In genomic region chr2:106805716-106806115, GRCh38 we compare ENCODE assay signal across 33 cellular contexts.
"Had no signal": no experiment of that assay in that cellular context is flagged by ENCODE, and none has a peak within 500 bp of the region (broad histone marks: within the 10 kb centered on the region; RNA-seq: fewer than 3 reads in every experiment).

No MANE protein-coding gene starts in this region.

- H3K4me1 Mint-ChIP-seq: activated B cell treated with CpG ODN at 0.5 μM for 24 hours; activated CD4-positive, alpha-beta T cell treated with anti-CD3 and anti-CD28 coated beads, Interleukin-2, amount 10 ng/mL, durations not matched to agents 7 days and 5 days; activated naive CD8-positive, alpha-beta T cell treated with anti-CD3 and anti-CD28 coated beads for 36 hours; activated T-helper 17 cell treated with anti-CD3 and anti-CD28 coated beads, Interleukin-2, amount 50 U/mL, for 72 hours had no signal

- H3K4me3 ChIP-seq: adrenal gland, body of pancreas, breast epithelium had no signal

- H3K9me3 Mint-ChIP-seq: activated B cell treated with CpG ODN at 0.5 μM for 24 hours; activated CD4-positive, alpha-beta memory T cell treated with anti-CD3 and anti-CD28 coated beads for 36 hours; activated CD4-positive, alpha-beta T cell treated with anti-CD3 and anti-CD28 coated beads, Interleukin-2, amount 10 ng/mL, durations not matched to agents 7 days and 5 days; activated CD8-positive, alpha-beta T cell treated with anti-CD3 and anti-CD28 coated beads for 36 hours; activated naive CD4-positive, alpha-beta T cell treated with anti-CD3 and anti-CD28 coated beads for 36 hours; activated naive CD8-positive, alpha-beta T cell treated with anti-CD3 and anti-CD28 coated beads for 36 hours; activated T-cell treated with anti-CD3 and anti-CD28 coated beads, Interleukin-2, amount 50 U/mL, for 4 hours; activated T-helper 1 cell treated with anti-CD3 and anti-CD28 coated beads, Interleukin-12 subunit alpha, Interleukin-12 subunit beta, Interleukin-2, Interleukin-4 antibody, amounts not matched to agents 30 ng/mL and 10 ng/mL and 1 ng/mL, durations not matched to agents 14 hours and 24 hours and 36 hours; T-helper 1 cell treated with Interleukin-12 subunit alpha and Interleukin-12 subunit beta and Interleukin-4 antibody, amounts not matched to agents 30 μg/mL and 1 μg/mL, for 36 hours; T-helper 2 cell treated with Interferon-gamma antibody and Interleukin-4, amounts not matched to agents 5 μg/mL and 100 μg/mL, for 36 hours had no signal

- H3K27me3 ChIP-seq: adrenal gland, body of pancreas, brain microvascular endothelial cell, breast epithelium had no signal

- H3K4me1 ChIP-seq: adrenal gland, body of pancreas, breast epithelium had no signal

- H3K27ac Mint-ChIP-seq: activated B cell treated with CpG ODN at 0.5 μM for 24 hours; activated CD4-positive, alpha-beta memory T cell treated with anti-CD3 and anti-CD28 coated beads for 36 hours; activated CD4-positive, alpha-beta T cell treated with anti-CD3 and anti-CD28 coated beads, Interleukin-2, amount 10 ng/mL, durations not matched to agents 7 days and 5 days; activated CD8-positive, alpha-beta T cell treated with anti-CD3 and anti-CD28 coated beads for 36 hours; activated naive CD4-positive, alpha-beta T cell treated with anti-CD3 and anti-CD28 coated beads for 36 hours; activated naive CD4-positive, alpha-beta T cell treated with anti-CD3 and anti-CD28 coated beads, Interleukin-2, amount 50 U/mL, for 72 hours; activated naive CD8-positive, alpha-beta T cell treated with anti-CD3 and anti-CD28 coated beads for 36 hours; activated T-cell treated with anti-CD3 and anti-CD28 coated beads, Interleukin-2, amount 50 U/mL, for 72 hours; activated T-helper 1 cell treated with anti-CD3 and anti-CD28 coated beads, Interleukin-12 subunit alpha, Interleukin-12 subunit beta, Interleukin-2, Interleukin-4 antibody, amounts not matched to agents 30 ng/mL and 10 ng/mL and 1 ng/mL, durations not matched to agents 14 hours and 24 hours and 36 hours; activated T-helper 17 cell treated with anti-CD3 and anti-CD28 coated beads, Interleukin-2, amount 50 U/mL, for 72 hours; T-helper 1 cell treated with Interleukin-12 subunit alpha and Interleukin-12 subunit beta and Interleukin-4 antibody, amounts not matched to agents 30 μg/mL and 1 μg/mL, for 36 hours; T-helper 2 cell treated with Interferon-gamma antibody and Interleukin-4, amounts not matched to agents 5 μg/mL and 100 μg/mL, for 36 hours had no signal

- H3K36me3 Mint-ChIP-seq: activated CD4-positive, alpha-beta memory T cell treated with anti-CD3 and anti-CD28 coated beads for 36 hours; activated naive CD4-positive, alpha-beta T cell treated with anti-CD3 and anti-CD28 coated beads, Interleukin-2, amount 50 U/mL, for 72 hours; activated naive CD8-positive, alpha-beta T cell treated with anti-CD3 and anti-CD28 coated beads for 36 hours had no signal

- H3K4me3 Mint-ChIP-seq: activated B cell treated with CpG ODN at 0.5 μM for 24 hours; activated CD4-positive, alpha-beta memory T cell treated with anti-CD3 and anti-CD28 coated beads for 36 hours; activated CD4-positive, alpha-beta T cell treated with anti-CD3 and anti-CD28 coated beads, Interleukin-2, amount 10 ng/mL, durations not matched to agents 7 days and 5 days; activated CD8-positive, alpha-beta T cell treated with anti-CD3 and anti-CD28 coated beads for 36 hours; activated naive CD4-positive, alpha-beta T cell treated with anti-CD3 and anti-CD28 coated beads for 36 hours; activated naive CD8-positive, alpha-beta T cell treated with anti-CD3 and anti-CD28 coated beads for 36 hours; activated T-cell treated with anti-CD3 and anti-CD28 coated beads, Interleukin-2, amount 50 U/mL, for 4 hours; activated T-cell treated with anti-CD3 and anti-CD28 coated beads, Interleukin-2, amount 50 U/mL, for 72 hours; activated T-helper 1 cell treated with anti-CD3 and anti-CD28 coated beads, Interleukin-12 subunit alpha, Interleukin-12 subunit beta, Interleukin-2, Interleukin-4 antibody, amounts not matched to agents 30 ng/mL and 10 ng/mL and 1 ng/mL, durations not matched to agents 14 hours and 24 hours and 36 hours; activated T-helper 17 cell treated with anti-CD3 and anti-CD28 coated beads, Interleukin-2, amount 50 U/mL, for 72 hours; T-helper 1 cell treated with Interleukin-12 subunit alpha and Interleukin-12 subunit beta and Interleukin-4 antibody, amounts not matched to agents 30 μg/mL and 1 μg/mL, for 36 hours; T-helper 2 cell treated with Interferon-gamma antibody and Interleukin-4, amounts not matched to agents 5 μg/mL and 100 μg/mL, for 36 hours had no signal

- H3K27ac ChIP-seq: adrenal gland, body of pancreas, brain microvascular endothelial cell, breast epithelium, WERI-Rb-1 had no signal

- H3K27me3 Mint-ChIP-seq: activated B cell treated with CpG ODN at 0.5 μM for 24 hours; activated CD4-positive, alpha-beta memory T cell treated with anti-CD3 and anti-CD28 coated beads for 36 hours; activated CD4-positive, alpha-beta T cell treated with anti-CD3 and anti-CD28 coated beads, Interleukin-2, amount 10 ng/mL, durations not matched to agents 7 days and 5 days; activated naive CD8-positive, alpha-beta T cell treated with anti-CD3 and anti-CD28 coated beads for 36 hours had no signal

- ATAC-seq: activated CD8-positive, alpha-beta T cell treated with anti-CD3 and anti-CD28 coated beads for 36 hours; activated naive CD4-positive, alpha-beta T cell treated with anti-CD3 and anti-CD28 coated beads, Interleukin-2, amount 50 U/mL, for 72 hours; activated T-cell treated with anti-CD3 and anti-CD28 coated beads, Interleukin-2, amount 50 U/mL, for 4 hours; activated T-cell treated with anti-CD3 and anti-CD28 coated beads, Interleukin-2, amount 50 U/mL, for 72 hours; activated T-helper 17 cell treated with anti-CD3 and anti-CD28 coated beads, Interleukin-2, amount 50 U/mL, for 72 hours; body of pancreas had no signal

- H3K9me3 ChIP-seq: adrenal gland, body of pancreas, breast epithelium had no signal

- DNase-seq: activated B cell treated with CpG ODN at 0.5 μM for 24 hours; activated CD4-positive, alpha-beta memory T cell treated with anti-CD3 and anti-CD28 coated beads for 36 hours; activated CD4-positive, alpha-beta T cell treated with anti-CD3 and anti-CD28 coated beads for 4 hours; activated CD4-positive, alpha-beta T cell treated with anti-CD3 and anti-CD28 coated beads, Interleukin-2, amount 10 ng/mL, durations not matched to agents 7 days and 5 days; activated CD4-positive, CD25-positive, alpha-beta regulatory T cell treated with anti-CD3 and anti-CD28 coated beads, Interleukin-2, amount 50 U/mL, for 72 hours; activated CD8-positive, alpha-beta memory T cell treated with anti-CD3 and anti-CD28 coated beads, Interleukin-2, amount 50 U/mL, for 4 hours; activated CD8-positive, alpha-beta T cell treated with anti-CD3 and anti-CD28 coated beads for 36 hours; activated effector memory CD4-positive, alpha-beta T cell treated with anti-CD3 and anti-CD28 coated beads, Interleukin-2, amount 50 U/mL, for 16 hours; activated gamma-delta T cell treated with Interleukin-2 at 50 U/mL for 16 hours; activated naive CD4-positive, alpha-beta T cell; activated naive CD4-positive, alpha-beta T cell treated with anti-CD3 and anti-CD28 coated beads for 36 hours; activated naive CD4-positive, alpha-beta T cell treated with anti-CD3 and anti-CD28 coated beads, Interleukin-2, amount 50 U/mL, for 16 hours; activated naive CD8-positive, alpha-beta T cell treated with anti-CD3 and anti-CD28 coated beads for 36 hours; activated T-cell treated with anti-CD3 and anti-CD28 coated beads for 4 hours; activated T-cell treated with anti-CD3 and anti-CD28 coated beads, Interleukin-2, amount 50 U/mL, for 1 hour; activated T-cell treated with anti-CD3 and anti-CD28 coated beads, Interleukin-2, amount 50 U/mL, for 4 hours; activated T-cell treated with anti-CD3 and anti-CD28 coated beads, Interleukin-2, amount 50 U/mL, for 72 hours; adrenal gland; amniotic stem cell; aorta; body of pancreas; brain microvascular endothelial cell; central memory CD4-positive, alpha-beta T cell; T-helper 1 cell; T-helper 2 cell; T-helper 9 cell; WERI-Rb-1 had no signal

- H3K36me3 ChIP-seq: adrenal gland, brain microvascular endothelial cell, breast epithelium, WERI-Rb-1 had no signal
